1 cellular context compared by ENCODE assay signal in genomic region chr4:69717778-69718177, GRCh38.
TF ChIP-seq lines count a peak whose summit lies in the region.

No MANE protein-coding gene starts in this region.

TF ChIP-seq in endothelial cell of umbilical vein, 7 proteins besides CTCF, POLR2A, EP300 and RAD21 (continued from another document):
- no peak for TF ChIP-seq MAX (IDR thresholded peaks at IDR 0.05; ENCODE audit: insufficient read depth, insufficient read length)
- no peak for TF ChIP-seq MYC (IDR thresholded peaks at IDR 0.05; ENCODE audit: low read depth, low read length)
